ENCODE assay signal across 8 cellular contexts in genomic region chr12:57238854-57239554, GRCh38. TPM values are rescaled to one million over a fixed set of nuclear protein-coding genes. Genes with fewer than 3 reads are reported as not detected.
DNase-seq lines count a peak whose midpoint lies in the region; ATAC-seq and TF ChIP-seq lines count a peak whose summit lies in the region.

No MANE protein-coding gene starts in this region.

- H3K9ac ChIP-seq in liver (ENCODE audit: low read depth in 1 of 2, low read length in 2 of 2): no peak overlapping the region

- peaks cover 0 to 11% (median 0%) of the 10 kb centered on the region in 4 donors for H3K27me3 ChIP-seq in liver (ENCODE audit: control insufficient read depth in 4 of 4, insufficient read depth in 4 of 4, low read length in 3 of 4)

- H3K4me3 ChIP-seq in liver (ENCODE audit: low read depth in 1 of 3, low read length in 3 of 3): no peak overlapping the region

- H3K36me3 ChIP-seq in liver (ENCODE audit: control insufficient read depth in 4 of 4, insufficient read depth in 3 of 4, low read depth in 1 of 4, low read length in 3 of 4): peaks cover 0 to 3% (median under 1%) of the 10 kb centered on the region in 4 donors

- peak; percentile 97 for DNase-seq in AG20443 (ENCODE audit: low spot score)
- DNase-seq in NCI-H446 (lab: John Stamatoyannopoulos, UW): peak; percentile 80 to 90
- peak; percentile 84 to 87 for DNase-seq in activated CD4-positive, alpha-beta T cell treated with anti-CD3 and anti-CD28 coated beads for 4 hours
- DNase-seq in dedifferentiated amniotic fluid mesenchymal stem cell (ENCODE audit: extremely low spot score): peak; percentile 87
- peak; percentile 89 for DNase-seq in stimulated activated CD4-positive, alpha-beta T cell treated with anti-CD3 and anti-CD28 coated beads, Interleukin-4, amount 100 ng/mL, for 1 hour

- H3K4me1 ChIP-seq in liver (ENCODE audit: control insufficient read depth in 4 of 4, insufficient read depth in 4 of 4, low read length in 3 of 4): peaks cover 24 to 52% (median 37%) of the 10 kb centered on the region in 4 donors

- peak; percentile 100 for TF ChIP-seq CTCF in liver (IDR thresholded peaks at IDR 0.05; ENCODE audit: low read depth, low read length, missing input control)

- peak; percentile 97 to 98 for TF ChIP-seq RAD21 in liver (IDR thresholded peaks at IDR 0.05)

- ATAC-seq in GM18907 (IDR thresholded peaks at IDR 0.05; ENCODE audit: unreplicated experiment) (peak; percentile 62), HG03159 (IDR thresholded peaks at IDR 0.05; ENCODE audit: unreplicated experiment) (peak; percentile 45)

- no peaks in the 10 kb centered on the region for H3K9me3 ChIP-seq in liver (ENCODE audit: control insufficient read depth in 4 of 4, low read length in 3 of 4)

- 3% methylated on average over 47 of the region's 47 CpGs for whole genome bisulfite sequencing in liver

- no peak overlapping the region for H3K27ac ChIP-seq in liver (ENCODE audit: low read depth in 1 of 2, low read length in 2 of 2)

TF ChIP-seq in liver, 16 proteins besides CTCF, POLR2A, EP300 and RAD21:
- TF ChIP-seq FOXA1 (IDR thresholded peaks at IDR 0.05) (no peak), HNF4G (IDR thresholded peaks at IDR 0.05) (no peak), TAF1 (conservative IDR thresholded peaks at IDR 0.05) (no peak), YY1 (IDR thresholded peaks at IDR 0.05) (no peak), GABPA (IDR thresholded peaks at IDR 0.05 in 1 of 2, conservative IDR thresholded peaks at IDR 0.05 in 1 of 2) (no peak), SP1 (IDR thresholded peaks at IDR 0.05) (peak; percentile 46)
- TF ChIP-seq, protein P1, sequence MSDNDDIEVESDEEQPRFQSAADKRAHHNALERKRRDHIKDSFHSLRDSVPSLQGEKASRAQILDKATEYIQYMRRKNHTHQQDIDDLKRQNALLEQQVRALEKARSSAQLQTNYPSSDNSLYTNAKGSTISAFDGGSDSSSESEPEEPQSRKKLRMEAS (IDR thresholded peaks at IDR 0.05): no peak
- TF ChIP-seq, protein P2, sequence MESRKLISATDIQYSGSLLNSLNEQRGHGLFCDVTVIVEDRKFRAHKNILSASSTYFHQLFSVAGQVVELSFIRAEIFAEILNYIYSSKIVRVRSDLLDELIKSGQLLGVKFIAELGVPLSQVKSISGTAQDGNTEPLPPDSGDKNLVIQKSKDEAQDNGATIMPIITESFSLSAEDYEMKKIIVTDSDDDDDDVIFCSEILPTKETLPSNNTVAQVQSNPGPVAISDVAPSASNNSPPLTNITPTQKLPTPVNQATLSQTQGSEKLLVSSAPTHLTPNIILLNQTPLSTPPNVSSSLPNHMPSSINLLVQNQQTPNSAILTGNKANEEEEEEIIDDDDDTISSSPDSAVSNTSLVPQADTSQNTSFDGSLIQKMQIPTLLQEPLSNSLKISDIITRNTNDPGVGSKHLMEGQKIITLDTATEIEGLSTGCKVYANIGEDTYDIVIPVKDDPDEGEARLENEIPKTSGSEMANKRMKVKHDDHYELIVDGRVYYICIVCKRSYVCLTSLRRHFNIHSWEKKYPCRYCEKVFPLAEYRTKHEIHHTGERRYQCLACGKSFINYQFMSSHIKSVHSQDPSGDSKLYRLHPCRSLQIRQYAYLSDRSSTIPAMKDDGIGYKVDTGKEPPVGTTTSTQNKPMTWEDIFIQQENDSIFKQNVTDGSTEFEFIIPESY (IDR thresholded peaks at IDR 0.05): no peak

RNA-seq across cellular contexts. Expression of gene SHMT2, which starts 9.5 kb away (rescaled TPM):
- total RNA-seq in liver: 100 to 1,000 TPM in 1 of 2 donors, 10 to 100 TPM in 1; 66.7 to 236 TPM
- 100 to 1,000 TPM; 121 to 276 TPM for polyA plus RNA-seq in liver

RNA-seq across cellular contexts. Expression of gene STAC3, which starts 12.0 kb away (rescaled TPM):
- total RNA-seq in liver: 1 to 10 TPM in 1 of 2 donors, under 1 TPM in 1; 0.84 to 1.1 TPM
- polyA plus RNA-seq in liver: 1 to 10 TPM in 1 of 2 donors, under 1 TPM in 1; 0.19 to 1.3 TPM

RNA-seq across cellular contexts. Expression of gene NXPH4, which starts 22.4 kb away (rescaled TPM):
- total RNA-seq in liver: not detected
- polyA plus RNA-seq in liver: under 1 TPM in 1 of 2 donors, not detected in 1; 0.15 TPM
